In the genomic region with DNA sequence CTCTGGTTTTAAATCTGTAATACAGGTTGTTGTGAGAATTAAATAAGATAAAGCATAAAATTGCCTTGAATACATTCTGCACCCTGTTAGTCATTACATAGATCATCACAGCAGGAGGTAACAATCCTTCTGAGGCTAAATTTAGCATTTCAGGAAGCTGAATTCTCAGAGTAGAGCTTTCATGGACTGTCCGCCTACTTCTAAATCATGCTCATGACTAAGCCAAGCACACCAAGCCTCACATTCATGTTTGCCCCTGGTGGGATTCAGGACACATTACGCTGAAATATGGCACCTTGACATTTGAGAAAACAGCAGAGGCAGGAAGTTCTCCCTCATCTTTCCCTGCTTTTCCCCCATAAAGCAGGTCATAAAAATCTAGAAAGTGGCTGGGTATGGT, we compare ENCODE assay signal across 13 cellular contexts. TPM values are rescaled to one million over a fixed set of nuclear protein-coding genes. Genes with fewer than 3 reads are reported as not detected.
DNase-seq lines count a peak whose midpoint lies in the region; ATAC-seq and TF ChIP-seq lines count a peak whose summit lies in the region.
"Had no signal": no experiment of that assay in that cellular context is flagged by ENCODE, and none has a peak within 500 bp of the region (broad histone marks: within the 10 kb centered on the region; RNA-seq: fewer than 3 reads in every experiment).

No MANE protein-coding gene starts in this region.

- H3F3A ChIP-seq in smooth muscle cell (ENCODE audit: low read depth): no peaks in the 10 kb centered on the region

- no peak for ATAC-seq in naive thymus-derived CD8-positive, alpha-beta T cell
- no peak for ATAC-seq in HG02870 (IDR thresholded peaks at IDR 0.05; ENCODE audit: unreplicated experiment)

- H3K4me2 ChIP-seq in fibroblast of lung (ENCODE audit: extremely low read depth, insufficient read depth, low read length) (no peak overlapping the region), smooth muscle cell (peak overlapping the region; percentile 14)
- H3K4me2 ChIP-seq: A549 had no signal

- peak; percentile 10 to 25 for TF ChIP-seq CTCF in fibroblast of lung (conservative IDR thresholded peaks at IDR 0.05 in 1 of 2, IDR thresholded peaks at IDR 0.05 in 1 of 2; ENCODE audit: low read depth in 1 of 2, low read length in 2 of 2)
- TF ChIP-seq CTCF in smooth muscle cell (IDR thresholded peaks at IDR 0.05; ENCODE audit: borderline replicate concordance, insufficient read depth, poor library complexity, severe bottlenecking): no peak

- no peaks in the 10 kb centered on the region for H4K20me1 ChIP-seq in fibroblast of lung (ENCODE audit: control insufficient read depth, extremely low read depth, insufficient read depth, low read length)
- no peaks in the 10 kb centered on the region for H4K20me1 ChIP-seq in smooth muscle cell (ENCODE audit: low read depth)

- peaks cover 2 to 6% (median 5%) of the 10 kb centered on the region in 4 donors for H3K4me1 Mint-ChIP-seq in naive thymus-derived CD8-positive, alpha-beta T cell

- H3K27ac Mint-ChIP-seq in naive thymus-derived CD8-positive, alpha-beta T cell: no peak overlapping the region
- H3K27ac Mint-ChIP-seq: brain, naive B cell had no signal

- peaks cover 8 to 45% (median 10%) of the 10 kb centered on the region in 5 donors for H3K27me3 Mint-ChIP-seq in naive thymus-derived CD8-positive, alpha-beta T cell

- no peaks in the 10 kb centered on the region for H3K79me2 ChIP-seq in fibroblast of lung (ENCODE audit: control insufficient read depth, insufficient read depth, low read length)
- no peaks in the 10 kb centered on the region for H3K79me2 ChIP-seq in smooth muscle cell (ENCODE audit: low read depth)

- peaks cover 8% of the 10 kb centered on the region for H3K4me1 ChIP-seq in fibroblast of lung (ENCODE audit: control insufficient read depth, extremely low read depth, insufficient read depth, low read length)
- no peaks in the 10 kb centered on the region for H3K4me1 ChIP-seq in smooth muscle cell (ENCODE audit: low read depth)
- H3K4me1 ChIP-seq: A549 had no signal

- no peak overlapping the region for H2AFZ ChIP-seq in fibroblast of lung (ENCODE audit: low read length)
- H2AFZ ChIP-seq in smooth muscle cell (ENCODE audit: low read depth): no peak overlapping the region

- H3K27ac ChIP-seq in fibroblast of lung (ENCODE audit: insufficient read depth, low read length) (peak overlapping the region; percentile 46), smooth muscle cell (ENCODE audit: low read depth) (peak overlapping the region; percentile 32)
- H3K27ac ChIP-seq: A549, thoracic aorta had no signal

- no peak overlapping the region for H3K4me3 ChIP-seq in fibroblast of lung (replicated peaks in 1 of 4; ENCODE audit: control extremely low read depth in 1 of 4, insufficient read depth in 1 of 4, low read depth in 3 of 4, low read length in 4 of 4)
- no peak overlapping the region for H3K4me3 ChIP-seq in smooth muscle cell
- H3K4me3 ChIP-seq: A549, thoracic aorta had no signal

- H3K4me3 Mint-ChIP-seq in naive thymus-derived CD8-positive, alpha-beta T cell: no peak overlapping the region
- H3K4me3 Mint-ChIP-seq: brain, naive B cell had no signal

- POLR2A ChIA-PET in naive thymus-derived CD8-positive, alpha-beta T cell (lab: Charles Lee): no interaction called here

- no peak overlapping the region for H3K9ac ChIP-seq in fibroblast of lung (ENCODE audit: insufficient read depth, low read length)
- H3K9ac ChIP-seq in smooth muscle cell (ENCODE audit: low read depth): no peak overlapping the region

- 58% methylated on average over 2 of the region's 2 CpGs for WGBS in smooth muscle cell (ENCODE audit: low lambda C conversion rate)

- peaks cover 0 to 4% (median 0%) of the 10 kb centered on the region in 9 donors for H3K9me3 Mint-ChIP-seq in naive thymus-derived CD8-positive, alpha-beta T cell

- H3K36me3 ChIP-seq in fibroblast of lung (ENCODE audit: control insufficient read depth, insufficient read depth, low read length): no peaks in the 10 kb centered on the region
- no peaks in the 10 kb centered on the region for H3K36me3 ChIP-seq in smooth muscle cell (ENCODE audit: low read depth)
- H3K36me3 ChIP-seq: thoracic aorta had no signal

- H3K27me3 ChIP-seq in fibroblast of lung (ENCODE audit: control insufficient read depth, insufficient read depth, low read length): no peaks in the 10 kb centered on the region
- no peaks in the 10 kb centered on the region for H3K27me3 ChIP-seq in smooth muscle cell (ENCODE audit: low read depth)

- no peaks in the 10 kb centered on the region for H3K9me3 ChIP-seq in fibroblast of lung (ENCODE audit: control insufficient read depth, insufficient read depth, low read depth, low read length)
- H3K9me3 ChIP-seq in smooth muscle cell (replicated peaks; ENCODE audit: low read depth): no peaks in the 10 kb centered on the region
- H3K9me3 ChIP-seq: A549, thoracic aorta had no signal

- H3K36me3 Mint-ChIP-seq in naive thymus-derived CD8-positive, alpha-beta T cell: peaks cover 0 to under 1% (median 0%) of the 10 kb centered on the region in 3 donors
- H3K36me3 Mint-ChIP-seq: brain had no signal

- DNase-seq in NCI-H82 (lab: John Stamatoyannopoulos, UW) (peak; percentile 3), NCI-H82 treated with DMSO at 0.1 percent for 48 hours (lab: John Stamatoyannopoulos, UW; ENCODE audit: unreplicated experiment) (no peak), RKO (ENCODE audit: low spot score) (peak; percentile 85), fibroblast of lung (ENCODE audit: low read depth in 2 of 2) (peak; percentile 64 to 97), smooth muscle cell (lab: John Stamatoyannopoulos, UW; ENCODE audit: unreplicated experiment) (no peak), NCI-H1694 (lab: John Stamatoyannopoulos, UW) (no peak)
- DNase-seq in naive thymus-derived CD8-positive, alpha-beta T cell: no peak
- DNase-seq: hippocampal formation, naive B cell had no signal

RNA-seq across cellular contexts. Expression of a gene that starts 16.6 kb away (rescaled TPM):
- total RNA-seq in fibroblast of lung (28.9 and 41.1 TPM in 2 replicates), smooth muscle cell (58.6 and 84.2 TPM in 2 replicates)
- polyA plus RNA-seq in fibroblast of lung (39.8 and 58.6 TPM in 2 replicates), smooth muscle cell (19.2 and 25.1 TPM in 2 replicates)
- 29.3 and 37.6 TPM in 2 replicates for polyA plus RNA-seq in fibroblast of lung (2012)
- polyA minus RNA-seq in fibroblast of lung (ENCODE audit: low replicate concordance): 1.3 and 11.8 TPM in 2 replicates
- 10 to 100 TPM; 67.9 to 73.0 TPM for total RNA-seq in naive thymus-derived CD8-positive, alpha-beta T cell
- 10 to 100 TPM; 25.1 to 38.8 (median 35.0) TPM for polyA plus RNA-seq in naive thymus-derived CD8-positive, alpha-beta T cell

Comparison
In these comparisons a context has a peak if more than half of its experiments do, and no peak if none do; other contexts are left out.
1. DNase-seq: peak in NCI-H82 (single experiment), RKO (single experiment) and fibroblast of lung (2 of 2); none in NCI-H82 treated with DMSO at 0.1 percent for 48 hours (single experiment), smooth muscle cell (single experiment), naive thymus-derived CD8-positive, alpha-beta T cell (0 of 10) and NCI-H1694 (single experiment).